ENCODE assay signal across 18 cellular contexts in genomic region chr13:89832827-89833226, GRCh38.
DNase-seq lines count a peak whose midpoint lies in the region; ATAC-seq, FAIRE-seq and TF ChIP-seq lines count a peak whose summit lies in the region.
"Had no signal": no experiment of that assay in that cellular context is flagged by ENCODE, and none has a peak within 500 bp of the region (broad histone marks: within the 10 kb centered on the region; RNA-seq: fewer than 3 reads in every experiment).

No MANE protein-coding gene starts in this region.

- H3K27ac ChIP-seq in ACC112 (ENCODE audit: low read depth, low read length), result no peak overlapping the region
- H3K27ac ChIP-seq in mesodermal cell (ENCODE audit: low read depth, low read length, severe bottlenecking), result peak overlapping the region; percentile 18
- H3K27ac ChIP-seq: RWPE1, SJCRH30 had no signal

- peaks cover 2% of the 10 kb centered on the region for H3K9me3 Mint-ChIP-seq in Calu3 (ENCODE audit: low read depth, unreplicated experiment)

- in situ Hi-C loops in GM13976 (cut with MboI; ENCODE audit: low sequenced_read_pairs, unreplicated experiment), result no loop called here

- H3K36me3 ChIP-seq in ACC112 (ENCODE audit: insufficient read depth, low read length), result no peaks in the 10 kb centered on the region
- no peaks in the 10 kb centered on the region for H3K36me3 ChIP-seq in mesodermal cell (ENCODE audit: control insufficient read depth, insufficient read depth, low read length)
- H3K36me3 ChIP-seq: HAP-1, SJCRH30 had no signal

- H3K4me1 Mint-ChIP-seq in Calu3 (ENCODE audit: low read depth, unreplicated experiment), result no peaks in the 10 kb centered on the region
- H3K4me1 Mint-ChIP-seq: CD14-positive monocyte had no signal

- DNase-seq in RCC 7860 (ENCODE audit: low spot score) (peak; percentile 35), glomerular visceral epithelial cell (ENCODE audit: extremely low spot score) (peak; percentile 16), GM13976 (ENCODE audit: low spot score) (no peak), Calu3 (no peak), DMS53 (lab: John Stamatoyannopoulos, UW) (no peak)
- DNase-seq: NCI-H146, NCI-H2081 treated with DMSO at 0.1 percent for 48 hours, NCI-H2227 treated with DMSO at 0.1 percent for 48 hours, NCI-H524 treated with DMSO at 0.1 percent for 48 hours, OCI-M1, SJCRH30 had no signal

- H2AFZ ChIP-seq in ACC112 (ENCODE audit: low read length, unreplicated experiment), result peak overlapping the region; percentile 16

- no peak overlapping the region for H3K27ac Mint-ChIP-seq in Calu3 (ENCODE audit: unreplicated experiment)
- H3K27ac Mint-ChIP-seq: CD14-positive monocyte had no signal

- no peaks in the 10 kb centered on the region for H3K27me3 Mint-ChIP-seq in Calu3 (ENCODE audit: unreplicated experiment)

- H3K4me1 ChIP-seq in ACC112 (ENCODE audit: control insufficient read depth, insufficient read depth, low read length, unreplicated experiment), result no peaks in the 10 kb centered on the region
- H3K4me1 ChIP-seq in mesodermal cell (ENCODE audit: control insufficient read depth, insufficient read depth, low read length, poor library complexity, severe bottlenecking), result peaks cover 5% of the 10 kb centered on the region
- H3K4me1 ChIP-seq: HAP-1, SJCRH30 had no signal

- H3K27me3 ChIP-seq in ACC112 (ENCODE audit: insufficient read depth, low read length), result no peaks in the 10 kb centered on the region
- H3K27me3 ChIP-seq: SJCRH30 had no signal

- no peak for ATAC-seq in HG02571 (IDR thresholded peaks at IDR 0.05; ENCODE audit: unreplicated experiment)
- ATAC-seq: K562 had no signal

- BruUV-seq in Calu3 (replicated peaks; lab: Mats Ljungman, UMichigan), result no TSS peak

- H3K4me3 ChIP-seq in ACC112 (ENCODE audit: low read depth, low read length), result no peak overlapping the region
- no peak overlapping the region for H3K4me3 ChIP-seq in mesodermal cell (ENCODE audit: extremely low read depth, insufficient read depth, low read length, poor library complexity, severe bottlenecking)
- H3K4me3 ChIP-seq: HAP-1, K562, SJCRH30 had no signal

- TF ChIP-seq CTCF in GM13976 (IDR thresholded peaks at IDR 0.05; ENCODE audit: borderline replicate concordance, control extremely low read depth, extremely low read depth, insufficient read depth, missing control alignments), result no peak
- no peak for TF ChIP-seq CTCF in Calu3 (IDR thresholded peaks at IDR 0.05; ENCODE audit: unreplicated experiment)

- 100% methylated on average over 1 of the region's 2 CpGs; no CpG with 5 or more reads in 1 of the 2 experiments for WGBS in mesodermal cell (ENCODE audit: insufficient coverage in 2 of 2), 2 experiments

- no peak overlapping the region for H3K4me3 Mint-ChIP-seq in Calu3 (ENCODE audit: low read depth, unreplicated experiment)
- H3K4me3 Mint-ChIP-seq: CD14-positive monocyte had no signal

- peak; percentile 66 for FAIRE-seq in RCC 7860 (lab: Jason Lieb, UNC)
- FAIRE-seq: K562 had no signal

- no peaks in the 10 kb centered on the region for H3K36me3 Mint-ChIP-seq in Calu3 (ENCODE audit: insufficient read depth, unreplicated experiment)
- H3K36me3 Mint-ChIP-seq: CD14-positive monocyte had no signal

- H3K79me2 ChIP-seq in ACC112 (ENCODE audit: control insufficient read depth, insufficient read depth, low read length, unreplicated experiment), result no peaks in the 10 kb centered on the region

- intact Hi-C loops in Calu3 (cut with micrococcal nuclease; ENCODE audit: unreplicated experiment), result no loop called here

- H3K9me3 ChIP-seq in mesodermal cell (ENCODE audit: control insufficient read depth, low read length), result no peaks in the 10 kb centered on the region
- H3K9me3 ChIP-seq: HAP-1, SJCRH30 had no signal

- CTCF ChIA-PET in Calu3 (lab: Charles Lee), result no interaction called here

Comparison
In these comparisons a context has a peak if more than half of its experiments do, and no peak if none do; other contexts are left out.
1. DNase-seq: peak in RCC 7860 (single experiment) and glomerular visceral epithelial cell (single experiment); none in GM13976 (single experiment), Calu3 (single experiment) and DMS53 (single experiment).